Comparison of ENCODE assay signal across 8 cellular contexts in the genomic region with DNA sequence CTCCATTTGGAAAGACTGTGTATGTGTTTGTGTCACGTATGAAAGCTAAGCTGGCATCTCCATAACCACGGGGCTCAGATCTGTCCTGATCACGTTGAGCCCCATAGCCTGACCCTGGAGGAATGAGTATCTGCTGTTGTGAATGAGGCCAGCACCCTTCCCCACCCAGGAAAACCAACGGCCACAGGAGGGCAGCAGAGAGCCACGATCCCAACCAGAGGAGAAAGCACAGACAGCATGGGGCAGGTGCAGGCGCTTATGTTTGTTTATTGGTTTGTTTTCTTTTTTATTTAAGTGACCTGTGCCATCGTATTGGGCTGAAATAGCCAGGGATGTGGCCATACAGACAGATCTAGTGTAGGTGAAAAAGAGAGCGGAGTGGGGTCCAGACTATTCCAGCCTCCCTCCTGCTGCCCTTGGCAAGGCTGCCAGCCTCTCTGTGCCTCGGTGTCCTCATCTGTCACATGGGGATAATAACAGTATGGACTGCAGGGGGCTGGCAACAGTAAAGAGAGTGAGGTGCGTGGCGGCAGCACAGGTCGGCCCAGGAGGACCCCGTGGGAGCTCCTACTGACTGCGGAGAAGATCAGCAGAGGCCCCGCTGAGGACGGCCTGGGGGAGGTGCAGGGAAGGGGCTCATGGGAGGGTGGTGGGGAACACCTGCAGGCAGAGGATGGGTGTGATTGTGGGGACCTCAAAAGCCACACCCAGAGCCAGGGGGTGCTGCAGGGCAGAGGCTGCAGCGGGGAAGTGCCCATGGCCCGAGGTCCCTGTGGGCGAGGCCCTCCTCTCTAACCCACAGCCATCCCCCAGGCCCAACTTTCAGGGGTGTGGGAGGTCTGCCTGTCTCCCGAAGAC. TPM values are rescaled to one million over a fixed set of nuclear protein-coding genes. Genes with fewer than 3 reads are reported as not detected.
DNase-seq lines count a peak whose midpoint lies in the region; ATAC-seq and TF ChIP-seq lines count a peak whose summit lies in the region.

No MANE protein-coding gene starts in this region.

- peak; percentile 62 to 94 (median 86) for TF ChIP-seq CTCF in dorsolateral prefrontal cortex (IDR thresholded peaks at IDR 0.05 in 54 of 56, conservative IDR thresholded peaks at IDR 0.05 in 2 of 56; ENCODE audit: low read depth in 1 of 56, partially characterized antibody in 56 of 56)

- H3K4me3 ChIP-seq in BLaER1 treated with 17β-estradiol and CSF1 and Interleukin-3, amounts not matched to agents 10 nM and 100 nM = peak overlapping the region in 3 of 10 experiments; percentile 31 to 61 (median 58); a peak in 6 of 20 replicates
- H3K4me3 ChIP-seq in dorsolateral prefrontal cortex = peak overlapping the region in 44 of 59 donors; percentile 43 to 81 (median 62)

- H3K4me2 ChIP-seq in BLaER1 treated with 17β-estradiol and CSF1 and Interleukin-3, amounts not matched to agents 10 nM and 100 nM = peak overlapping the region; percentile 61 to 87 (median 73)

- no peaks in the 10 kb centered on the region for H4K20me1 ChIP-seq in BLaER1 treated with 17β-estradiol and CSF1 and Interleukin-3, amounts not matched to agents 10 nM and 100 nM

- H3K9ac ChIP-seq in BLaER1 treated with 17β-estradiol and CSF1 and Interleukin-3, amounts not matched to agents 10 nM and 100 nM = peak overlapping the region in 9 of 11 experiments; percentile 54 to 80 (median 73); a peak in 16 of 22 replicates

- H3K27ac ChIP-seq in BLaER1 treated with 17β-estradiol and CSF1 and Interleukin-3, amounts not matched to agents 10 nM and 100 nM = peak overlapping the region in 10 of 11 experiments; percentile 69 to 87 (median 77); a peak in 20 of 22 replicates
- H3K27ac ChIP-seq in dorsolateral prefrontal cortex = peak overlapping the region in 55 of 59 donors; percentile 57 to 97 (median 91)

- H3K27me3 ChIP-seq in BLaER1 treated with 17β-estradiol and CSF1 and Interleukin-3, amounts not matched to agents 10 nM and 100 nM = no peaks in the 10 kb centered on the region; a peak in 1 of 22 replicates
- peaks cover 0 to 8% (median under 1%) of the 10 kb centered on the region in 45 donors for H3K27me3 ChIP-seq in dorsolateral prefrontal cortex

- no peaks in the 10 kb centered on the region for H3K36me3 ChIP-seq in BLaER1 treated with 17β-estradiol and CSF1 and Interleukin-3, amounts not matched to agents 10 nM and 100 nM

- peak; percentile 74 for ATAC-seq in GM19395 (IDR thresholded peaks at IDR 0.05; ENCODE audit: unreplicated experiment)
- ATAC-seq in HG03469 (IDR thresholded peaks at IDR 0.05; ENCODE audit: unreplicated experiment) = peak; percentile 49

- H3K4me1 ChIP-seq in BLaER1 treated with 17β-estradiol and CSF1 and Interleukin-3, amounts not matched to agents 10 nM and 100 nM = peaks cover 33 to 52% (median 45%) of the 10 kb centered on the region in 10 experiments

- DNase-seq in NCI-H82 (lab: John Stamatoyannopoulos, UW) = peak; percentile 86
- DNase-seq in activated CD4-positive, alpha-beta T cell treated with anti-CD3 and anti-CD28 coated beads, Interleukin-2, amount 50 U/mL, for 48 hours = peak; percentile 97 to 98
- peak; percentile 75 to 91 (median 90) for DNase-seq in dorsolateral prefrontal cortex
- DNase-seq in medulla oblongata (ENCODE audit: extremely low spot score) = peak; percentile 93
- DNase-seq in stimulated activated CD8-positive, alpha-beta memory T cell treated with anti-CD3 and anti-CD28 coated beads, Interleukin-15, amount 100 ng/mL, for 48 hours (ENCODE audit: low read depth in 2 of 2) = peak; percentile 74

- H3K9me3 ChIP-seq in BLaER1 treated with 17β-estradiol and CSF1 and Interleukin-3, amounts not matched to agents 10 nM and 100 nM (replicated peaks in 1 of 11) = peaks cover 0 to 8% (median 0%) of the 10 kb centered on the region in 11 experiments; a peak in 5 of 22 replicates

- intact Hi-C loops in dorsolateral prefrontal cortex (cut with DNase I) = loop anchor here (2.0 to 10.0 kb wide), 3 partner anchors 63 to 295 kb away; a partner anchor contains a TSS

RNA-seq across cellular contexts. Expression of a gene that starts 12.1 kb away (rescaled TPM):
- total RNA-seq in dorsolateral prefrontal cortex = under 1 TPM in 1 of 120 experiments, not detected in 119; 0.09 TPM

RNA-seq across cellular contexts. Expression of a gene that starts 28.5 kb away (rescaled TPM):
- total RNA-seq in dorsolateral prefrontal cortex = not detected

RNA-seq across cellular contexts. Expression of a gene that starts 45.5 kb away (rescaled TPM):
- total RNA-seq in dorsolateral prefrontal cortex = 1 to 10 TPM; 1.6 to 8.4 (median 4.0) TPM
